ENCODE assay signal across 12 cellular contexts in the genomic region with DNA sequence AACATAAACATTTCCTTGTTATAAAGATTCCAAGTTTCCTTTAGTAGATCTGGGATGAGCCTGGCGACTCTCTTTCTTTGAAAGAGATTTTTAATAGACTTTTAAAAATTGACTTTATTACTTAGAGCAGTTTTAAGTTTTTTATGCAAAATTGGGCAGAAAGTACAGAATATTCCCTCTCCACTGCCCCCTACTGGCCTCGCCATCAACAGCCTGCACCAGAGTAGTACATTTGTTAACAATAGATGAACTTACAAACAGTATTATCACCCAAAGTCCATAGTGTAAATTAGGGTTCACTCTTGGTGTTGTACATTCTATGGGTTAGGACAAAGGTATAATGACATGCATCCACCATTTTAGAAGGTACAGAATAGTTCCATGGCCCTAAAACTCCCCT. TPM values are rescaled to one million over a fixed set of nuclear protein-coding genes. Genes with fewer than 3 reads are reported as not detected.
DNase-seq lines count a peak whose midpoint lies in the region; ATAC-seq and TF ChIP-seq lines count a peak whose summit lies in the region.
"Had no signal": no experiment of that assay in that cellular context is flagged by ENCODE, and none has a peak within 500 bp of the region (broad histone marks: within the 10 kb centered on the region; RNA-seq: fewer than 3 reads in every experiment).

No MANE protein-coding gene starts in this region.

- no peaks in the 10 kb centered on the region for H3K4me1 Mint-ChIP-seq in activated T-cell treated with anti-CD3 and anti-CD28 coated beads, Interleukin-2, amount 50 U/mL, for 24 hours (ENCODE audit: low read depth)
- H3K4me1 Mint-ChIP-seq: CD4-positive, CD25-positive, alpha-beta regulatory T cell had no signal

- no peaks in the 10 kb centered on the region for H3K9me3 ChIP-seq in esophagus muscularis mucosa
- H3K9me3 ChIP-seq: left lung had no signal

- intact Hi-C loops in esophagus muscularis mucosa (cut with DNase I) (no loop called here), sciatic nerve (cut with DNase I) (no loop called here)

- 61% methylated on average over 2 of the region's 2 CpGs for WGBS in esophagus muscularis mucosa

- no peak for TF ChIP-seq POLR2A in esophagus muscularis mucosa (IDR thresholded peaks at IDR 0.05; ENCODE audit: low read depth)

- DNase-seq in activated T-cell treated with anti-CD3 and anti-CD28 coated beads, Interleukin-2, amount 50 U/mL, for 24 hours, result peak; percentile 41
- DNase-seq in activated T-cell treated with anti-CD3 and anti-CD28 coated beads for 4 hours (no peak), esophagus muscularis mucosa (ENCODE audit: extremely low spot score) (no peak), sciatic nerve (ENCODE audit: low spot score) (no peak), dedifferentiated amniotic fluid mesenchymal stem cell (ENCODE audit: extremely low spot score) (no peak)
- peak in 2 of 3 experiments; percentile 5 to 23 for DNase-seq in stimulated activated CD4-positive, alpha-beta T cell treated with anti-CD3 and anti-CD28 coated beads, TNF-alpha, amount 100 ng/mL, for 24 hours (ENCODE audit: low read depth in 3 of 3)
- DNase-seq: left lung, NCI-H446 had no signal

- peak in 2 of 3 experiments; percentile 15 to 38 for TF ChIP-seq CTCF in esophagus muscularis mucosa (IDR thresholded peaks at IDR 0.05)

- H3K4me3 Mint-ChIP-seq in activated T-cell treated with anti-CD3 and anti-CD28 coated beads, Interleukin-2, amount 50 U/mL, for 24 hours, result no peak overlapping the region
- H3K4me3 Mint-ChIP-seq: CD4-positive, CD25-positive, alpha-beta regulatory T cell had no signal

- ATAC-seq in SK-N-SH treated with all-trans-retinoic acid at 6 μM for 48 hours (0 out of 3 replicates have a peak, but pooled peaks have one; percentile 20), HG03159 (IDR thresholded peaks at IDR 0.05; ENCODE audit: unreplicated experiment) (no peak), sciatic nerve (no peak)
- ATAC-seq: left lung had no signal

- no peaks in the 10 kb centered on the region for H3K36me3 Mint-ChIP-seq in activated T-cell treated with anti-CD3 and anti-CD28 coated beads, Interleukin-2, amount 50 U/mL, for 24 hours (ENCODE audit: low read depth)
- H3K36me3 Mint-ChIP-seq: CD4-positive, CD25-positive, alpha-beta regulatory T cell had no signal

- no peak overlapping the region for H3K27ac Mint-ChIP-seq in activated T-cell treated with anti-CD3 and anti-CD28 coated beads, Interleukin-2, amount 50 U/mL, for 24 hours
- H3K27ac Mint-ChIP-seq: CD4-positive, CD25-positive, alpha-beta regulatory T cell had no signal

- no peak overlapping the region for H3K27ac ChIP-seq in esophagus muscularis mucosa (replicated peaks in 1 of 4)
- H3K27ac ChIP-seq: left lung had no signal

- no peak for TF ChIP-seq EP300 in esophagus muscularis mucosa (IDR thresholded peaks at IDR 0.05)

- H3K36me3 ChIP-seq in esophagus muscularis mucosa, result no peaks in the 10 kb centered on the region
- H3K36me3 ChIP-seq: left lung had no signal

- H3K27me3 Mint-ChIP-seq in activated T-cell treated with anti-CD3 and anti-CD28 coated beads, Interleukin-2, amount 50 U/mL, for 24 hours, result no peaks in the 10 kb centered on the region

- no peaks in the 10 kb centered on the region for H3K27me3 ChIP-seq in esophagus muscularis mucosa

- H3K9me3 Mint-ChIP-seq in activated T-cell treated with anti-CD3 and anti-CD28 coated beads, Interleukin-2, amount 50 U/mL, for 24 hours, result no peaks in the 10 kb centered on the region
- H3K9me3 Mint-ChIP-seq: CD4-positive, CD25-positive, alpha-beta regulatory T cell had no signal

- peaks cover 0 to 4% (median 0%) of the 10 kb centered on the region in 4 donors for H3K4me1 ChIP-seq in esophagus muscularis mucosa
- H3K4me1 ChIP-seq: left lung had no signal

- H3K4me3 ChIP-seq in esophagus muscularis mucosa, result no peak overlapping the region
- H3K4me3 ChIP-seq: left lung had no signal

TF ChIP-seq in SK-N-SH treated with all-trans-retinoic acid at 6 μM for 48 hours, 23 proteins besides CTCF, POLR2A, EP300 and RAD21 (continues in another document):
- TF ChIP-seq GLIS3 (CRISPR knock-in tag; IDR thresholded peaks at IDR 0.05) (no peak), POU6F1 (CRISPR knock-in tag; IDR thresholded peaks at IDR 0.05; ENCODE audit: borderline replicate concordance, low read depth) (no peak), ZNF8 (CRISPR knock-in tag; IDR thresholded peaks at IDR 0.05) (no peak), ZFP3 (CRISPR knock-in tag; IDR thresholded peaks at IDR 0.05) (no peak), SNAI2 (CRISPR knock-in tag; IDR thresholded peaks at IDR 0.05) (no peak), ISL1 (CRISPR knock-in tag; IDR thresholded peaks at IDR 0.05) (no peak), ESRRG (CRISPR knock-in tag; IDR thresholded peaks at IDR 0.05) (no peak), ZC3H10 (CRISPR knock-in tag; IDR thresholded peaks at IDR 0.05) (no peak), TCF4 (CRISPR knock-in tag; IDR thresholded peaks at IDR 0.05; ENCODE audit: borderline replicate concordance) (no peak), ARNTL (CRISPR knock-in tag; IDR thresholded peaks at IDR 0.05; ENCODE audit: borderline replicate concordance, low read depth) (no peak), CSDC2 (CRISPR knock-in tag; IDR thresholded peaks at IDR 0.05) (no peak), TSHZ2 (CRISPR knock-in tag; IDR thresholded peaks at IDR 0.05) (no peak)
- TF ChIP-seq, protein P1, sequence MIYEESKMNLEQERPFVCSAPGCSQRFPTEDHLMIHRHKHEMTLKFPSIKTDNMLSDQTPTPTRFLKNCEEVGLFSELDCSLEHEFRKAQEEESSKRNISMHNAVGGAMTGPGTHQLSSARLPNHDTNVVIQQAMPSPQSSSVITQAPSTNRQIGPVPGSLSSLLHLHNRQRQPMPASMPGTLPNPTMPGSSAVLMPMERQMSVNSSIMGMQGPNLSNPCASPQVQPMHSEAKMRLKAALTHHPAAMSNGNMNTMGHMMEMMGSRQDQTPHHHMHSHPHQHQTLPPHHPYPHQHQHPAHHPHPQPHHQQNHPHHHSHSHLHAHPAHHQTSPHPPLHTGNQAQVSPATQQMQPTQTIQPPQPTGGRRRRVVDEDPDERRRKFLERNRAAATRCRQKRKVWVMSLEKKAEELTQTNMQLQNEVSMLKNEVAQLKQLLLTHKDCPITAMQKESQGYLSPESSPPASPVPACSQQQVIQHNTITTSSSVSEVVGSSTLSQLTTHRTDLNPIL (CRISPR knock-in tag; IDR thresholded peaks at IDR 0.05; ENCODE audit: low read depth), result no peak
- TF ChIP-seq, protein P2, sequence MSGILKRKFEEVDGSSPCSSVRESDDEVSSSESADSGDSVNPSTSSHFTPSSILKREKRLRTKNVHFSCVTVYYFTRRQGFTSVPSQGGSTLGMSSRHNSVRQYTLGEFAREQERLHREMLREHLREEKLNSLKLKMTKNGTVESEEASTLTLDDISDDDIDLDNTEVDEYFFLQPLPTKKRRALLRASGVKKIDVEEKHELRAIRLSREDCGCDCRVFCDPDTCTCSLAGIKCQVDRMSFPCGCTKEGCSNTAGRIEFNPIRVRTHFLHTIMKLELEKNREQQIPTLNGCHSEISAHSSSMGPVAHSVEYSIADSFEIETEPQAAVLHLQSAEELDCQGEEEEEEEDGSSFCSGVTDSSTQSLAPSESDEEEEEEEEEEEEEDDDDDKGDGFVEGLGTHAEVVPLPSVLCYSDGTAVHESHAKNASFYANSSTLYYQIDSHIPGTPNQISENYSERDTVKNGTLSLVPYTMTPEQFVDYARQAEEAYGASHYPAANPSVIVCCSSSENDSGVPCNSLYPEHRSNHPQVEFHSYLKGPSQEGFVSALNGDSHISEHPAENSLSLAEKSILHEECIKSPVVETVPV (CRISPR knock-in tag; IDR thresholded peaks at IDR 0.05), result no peak

RNA-seq across cellular contexts. Expression of gene MAP3K19, which starts 3.9 kb away (rescaled TPM):
- not detected for total RNA-seq in esophagus muscularis mucosa
- 0.09 TPM for total RNA-seq in sciatic nerve
- total RNA-seq: CD4-positive, CD25-positive, alpha-beta regulatory T cell; dermis microvascular lymphatic vessel endothelial cell had no signal

RNA-seq across cellular contexts. Expression of gene RAB3GAP1, which starts 8.7 kb away (rescaled TPM):
- total RNA-seq in esophagus muscularis mucosa, result 10 to 100 TPM; 59.3 to 66.9 (median 63.6) TPM
- total RNA-seq in sciatic nerve, result 50.3 TPM

Comparison
In these comparisons a context has a peak if more than half of its experiments do, and no peak if none do; other contexts are left out.
1. DNase-seq: peak in activated T-cell treated with anti-CD3 and anti-CD28 coated beads, Interleukin-2, amount 50 U/mL, for 24 hours (single experiment) and stimulated activated CD4-positive, alpha-beta T cell treated with anti-CD3 and anti-CD28 coated beads, TNF-alpha, amount 100 ng/mL, for 24 hours (2 of 3); none in activated T-cell treated with anti-CD3 and anti-CD28 coated beads for 4 hours (single experiment), esophagus muscularis mucosa (single experiment), sciatic nerve (single experiment) and dedifferentiated amniotic fluid mesenchymal stem cell (single experiment).